15 cellular contexts compared by ENCODE assay signal in genomic region chr19:12646551-12646950, GRCh38.
"Had no signal": no experiment of that assay in that cellular context is flagged by ENCODE, and none has a peak within 500 bp of the region (broad histone marks: within the 10 kb centered on the region; RNA-seq: fewer than 3 reads in every experiment).

No MANE protein-coding gene starts in this region.

- H3K4me1 Mint-ChIP-seq: central memory CD8-positive, alpha-beta T cell had no signal

- H3K27me3 ChIP-seq: body of pancreas, right atrium auricular region, tibial nerve, vagina had no signal

- H3K9me3 Mint-ChIP-seq: activated CD4-positive, alpha-beta T cell treated with anti-CD3 and anti-CD28 coated beads, Interleukin-2, amount 10 ng/mL, durations not matched to agents 24 days and 14 days; activated naive CD4-positive, alpha-beta T cell treated with anti-CD3 and anti-CD28 coated beads for 36 hours; central memory CD8-positive, alpha-beta T cell; effector memory CD8-positive, alpha-beta T cell had no signal

- ATAC-seq: effector memory CD8-positive, alpha-beta T cell had no signal

- H3K27ac Mint-ChIP-seq: activated CD4-positive, alpha-beta T cell treated with anti-CD3 and anti-CD28 coated beads, Interleukin-2, amount 10 ng/mL, durations not matched to agents 24 days and 14 days; activated naive CD4-positive, alpha-beta T cell treated with anti-CD3 and anti-CD28 coated beads for 36 hours had no signal

- H3K27ac ChIP-seq: right atrium auricular region, skin epidermis, tibial nerve, vagina, VCaP had no signal

- H3K27me3 Mint-ChIP-seq: activated CD4-positive, alpha-beta T cell treated with anti-CD3 and anti-CD28 coated beads, Interleukin-2, amount 10 ng/mL, durations not matched to agents 24 days and 14 days; central memory CD8-positive, alpha-beta T cell; effector memory CD8-positive, alpha-beta T cell had no signal

- H3K9me3 ChIP-seq: body of pancreas, right atrium auricular region, tibial nerve, vagina had no signal

- H3K4me3 ChIP-seq: body of pancreas, skin epidermis, tibial nerve, vagina had no signal

- H3K36me3 ChIP-seq: right atrium auricular region, vagina had no signal

- H3K4me3 Mint-ChIP-seq: activated CD4-positive, alpha-beta T cell treated with anti-CD3 and anti-CD28 coated beads, Interleukin-2, amount 10 ng/mL, durations not matched to agents 24 days and 14 days; activated naive CD4-positive, alpha-beta T cell treated with anti-CD3 and anti-CD28 coated beads for 36 hours; central memory CD8-positive, alpha-beta T cell; effector memory CD8-positive, alpha-beta T cell had no signal

- DNase-seq: activated CD4-positive, alpha-beta T cell treated with anti-CD3 and anti-CD28 coated beads, Interleukin-2, amount 10 ng/mL, durations not matched to agents 24 days and 14 days; activated naive CD4-positive, alpha-beta T cell treated with anti-CD3 and anti-CD28 coated beads for 36 hours; effector memory CD8-positive, alpha-beta T cell; hippocampal formation; kidney glomerular epithelial cell; midbrain; SW 1271; T1000 had no signal
